ENCODE assay signal across 1 cellular context in genomic region chr5:74233571-74233970, GRCh38.
TF ChIP-seq lines count a peak whose summit lies in the region.

No MANE protein-coding gene starts in this region.

TF ChIP-seq in SK-N-SH treated with all-trans-retinoic acid at 6 μM for 48 hours, 23 proteins besides CTCF, POLR2A, EP300 and RAD21 (continued from another document):
- TF ChIP-seq CSRNP3 (CRISPR knock-in tag; IDR thresholded peaks at IDR 0.05) = no peak
- no peak for TF ChIP-seq GLIS3 (CRISPR knock-in tag; IDR thresholded peaks at IDR 0.05)
- TF ChIP-seq ZC3H10 (CRISPR knock-in tag; IDR thresholded peaks at IDR 0.05) = no peak
- TF ChIP-seq PPARA (CRISPR knock-in tag; IDR thresholded peaks at IDR 0.05; ENCODE audit: borderline replicate concordance) = no peak
- no peak for TF ChIP-seq SNAI2 (CRISPR knock-in tag; IDR thresholded peaks at IDR 0.05)
- TF ChIP-seq ZFP3 (CRISPR knock-in tag; IDR thresholded peaks at IDR 0.05) = no peak
- TF ChIP-seq, protein P1, sequence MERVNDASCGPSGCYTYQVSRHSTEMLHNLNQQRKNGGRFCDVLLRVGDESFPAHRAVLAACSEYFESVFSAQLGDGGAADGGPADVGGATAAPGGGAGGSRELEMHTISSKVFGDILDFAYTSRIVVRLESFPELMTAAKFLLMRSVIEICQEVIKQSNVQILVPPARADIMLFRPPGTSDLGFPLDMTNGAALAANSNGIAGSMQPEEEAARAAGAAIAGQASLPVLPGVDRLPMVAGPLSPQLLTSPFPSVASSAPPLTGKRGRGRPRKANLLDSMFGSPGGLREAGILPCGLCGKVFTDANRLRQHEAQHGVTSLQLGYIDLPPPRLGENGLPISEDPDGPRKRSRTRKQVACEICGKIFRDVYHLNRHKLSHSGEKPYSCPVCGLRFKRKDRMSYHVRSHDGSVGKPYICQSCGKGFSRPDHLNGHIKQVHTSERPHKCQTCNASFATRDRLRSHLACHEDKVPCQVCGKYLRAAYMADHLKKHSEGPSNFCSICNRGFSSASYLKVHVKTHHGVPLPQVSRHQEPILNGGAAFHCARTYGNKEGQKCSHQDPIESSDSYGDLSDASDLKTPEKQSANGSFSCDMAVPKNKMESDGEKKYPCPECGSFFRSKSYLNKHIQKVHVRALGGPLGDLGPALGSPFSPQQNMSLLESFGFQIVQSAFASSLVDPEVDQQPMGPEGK (CRISPR knock-in tag; IDR thresholded peaks at IDR 0.05; ENCODE audit: borderline replicate concordance) = no peak
- no peak for TF ChIP-seq TSHZ2 (CRISPR knock-in tag; IDR thresholded peaks at IDR 0.05)
